ENCODE assay signal across 1 cellular context in the genomic region with DNA sequence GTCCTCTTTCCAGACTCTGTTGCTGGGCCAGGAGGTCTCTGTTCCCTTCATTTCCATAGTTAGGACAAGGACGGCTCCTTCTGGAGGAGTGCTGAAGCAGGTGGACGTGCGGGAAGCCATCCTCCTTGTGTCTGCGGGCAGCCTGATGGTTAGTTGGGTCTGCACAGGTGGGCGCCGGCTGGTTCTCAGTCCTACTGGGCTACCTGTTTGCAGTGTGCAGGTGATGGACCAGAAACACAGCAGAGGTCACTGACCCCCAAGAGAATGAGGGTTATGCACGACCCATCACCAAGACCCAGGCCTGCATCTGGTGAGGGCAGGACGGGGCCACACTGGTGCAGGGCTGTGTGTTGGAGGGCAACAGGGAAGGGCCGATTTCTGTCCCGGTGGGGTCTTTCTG.
TF ChIP-seq lines count a peak whose summit lies in the region.

No MANE protein-coding gene starts in this region.

TF ChIP-seq in HepG2, 621 proteins besides CTCF, POLR2A, EP300 and RAD21:
- TF ChIP-seq AGO2 (optimal IDR thresholded peaks at IDR 0.05; ENCODE audit: low read depth, low read length) (peak; percentile 62), ZNF30 (CRISPR knock-in tag; IDR thresholded peaks at IDR 0.05) (no peak), POLR2G (IDR thresholded peaks at IDR 0.05; ENCODE audit: low read depth, low read length) (0 out of 2 replicates have a peak, but pooled peaks have one; percentile 36)
- TF ChIP-seq, protein P1, sequence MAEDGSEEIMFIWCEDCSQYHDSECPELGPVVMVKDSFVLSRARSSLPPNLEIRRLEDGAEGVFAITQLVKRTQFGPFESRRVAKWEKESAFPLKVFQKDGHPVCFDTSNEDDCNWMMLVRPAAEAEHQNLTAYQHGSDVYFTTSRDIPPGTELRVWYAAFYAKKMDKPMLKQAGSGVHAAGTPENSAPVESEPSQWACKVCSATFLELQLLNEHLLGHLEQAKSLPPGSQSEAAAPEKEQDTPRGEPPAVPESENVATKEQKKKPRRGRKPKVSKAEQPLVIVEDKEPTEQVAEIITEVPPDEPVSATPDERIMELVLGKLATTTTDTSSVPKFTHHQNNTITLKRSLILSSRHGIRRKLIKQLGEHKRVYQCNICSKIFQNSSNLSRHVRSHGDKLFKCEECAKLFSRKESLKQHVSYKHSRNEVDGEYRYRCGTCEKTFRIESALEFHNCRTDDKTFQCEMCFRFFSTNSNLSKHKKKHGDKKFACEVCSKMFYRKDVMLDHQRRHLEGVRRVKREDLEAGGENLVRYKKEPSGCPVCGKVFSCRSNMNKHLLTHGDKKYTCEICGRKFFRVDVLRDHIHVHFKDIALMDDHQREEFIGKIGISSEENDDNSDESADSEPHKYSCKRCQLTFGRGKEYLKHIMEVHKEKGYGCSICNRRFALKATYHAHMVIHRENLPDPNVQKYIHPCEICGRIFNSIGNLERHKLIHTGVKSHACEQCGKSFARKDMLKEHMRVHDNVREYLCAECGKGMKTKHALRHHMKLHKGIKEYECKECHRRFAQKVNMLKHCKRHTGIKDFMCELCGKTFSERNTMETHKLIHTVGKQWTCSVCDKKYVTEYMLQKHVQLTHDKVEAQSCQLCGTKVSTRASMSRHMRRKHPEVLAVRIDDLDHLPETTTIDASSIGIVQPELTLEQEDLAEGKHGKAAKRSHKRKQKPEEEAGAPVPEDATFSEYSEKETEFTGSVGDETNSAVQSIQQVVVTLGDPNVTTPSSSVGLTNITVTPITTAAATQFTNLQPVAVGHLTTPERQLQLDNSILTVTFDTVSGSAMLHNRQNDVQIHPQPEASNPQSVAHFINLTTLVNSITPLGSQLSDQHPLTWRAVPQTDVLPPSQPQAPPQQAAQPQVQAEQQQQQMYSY (CRISPR knock-in tag; IDR thresholded peaks at IDR 0.05), result no peak
TF ChIP-seq in HepG2: peak in this region for 2.
